ENCODE assay signal across 1 cellular context in genomic region chr21:42382915-42383314, GRCh38.
TF ChIP-seq lines count a peak whose summit lies in the region.

No MANE protein-coding gene starts in this region.

TF ChIP-seq in H1, 55 proteins besides CTCF, POLR2A, EP300 and RAD21:
- TF ChIP-seq POU5F1 (IDR thresholded peaks at IDR 0.05; ENCODE audit: low read depth, low read length) (no peak), BCL11A (IDR thresholded peaks at IDR 0.05; ENCODE audit: low read depth in 2 of 2, low read length in 2 of 2) (no peak), ATF2 (IDR thresholded peaks at IDR 0.05; ENCODE audit: low read length) (no peak), KDM5A (IDR thresholded peaks at IDR 0.05; ENCODE audit: low read length) (no peak), SIN3A (conservative IDR thresholded peaks at IDR 0.05 in 1 of 2, IDR thresholded peaks at IDR 0.05 in 1 of 2; ENCODE audit: low read depth in 1 of 2, low read length in 2 of 2) (no peak), SRF (IDR thresholded peaks at IDR 0.05; ENCODE audit: low read depth, low read length) (no peak), TEAD4 (IDR thresholded peaks at IDR 0.05; ENCODE audit: low read depth, low read length) (no peak), HDAC2 (IDR thresholded peaks at IDR 0.05; ENCODE audit: borderline replicate concordance in 1 of 2, low read depth in 2 of 2, low read length in 2 of 2) (no peak), YY1 (IDR thresholded peaks at IDR 0.05; ENCODE audit: low read depth, low read length) (no peak), USF2 (IDR thresholded peaks at IDR 0.05; ENCODE audit: low read length) (no peak), RBBP5 (IDR thresholded peaks at IDR 0.05; ENCODE audit: borderline replicate concordance, low read depth, low read length) (no peak), CEBPB (IDR thresholded peaks at IDR 0.05; ENCODE audit: low read depth, low read length) (no peak), RXRA (IDR thresholded peaks at IDR 0.05; ENCODE audit: insufficient read depth, low read depth, low read length) (no peak), MAFK (IDR thresholded peaks at IDR 0.05; ENCODE audit: low read depth, low read length) (no peak)
